1 cellular context compared by ENCODE assay signal in genomic region chr16:4239020-4239419, GRCh38.
TF ChIP-seq lines count a peak whose summit lies in the region.

No MANE protein-coding gene starts in this region.

TF ChIP-seq in endothelial cell of umbilical vein, 7 proteins besides CTCF, POLR2A, EP300 and RAD21:
- TF ChIP-seq MYC (IDR thresholded peaks at IDR 0.05; ENCODE audit: low read depth, low read length), result no peak
- TF ChIP-seq JUN (IDR thresholded peaks at IDR 0.05; ENCODE audit: borderline replicate concordance, insufficient read depth, insufficient read length, low read depth), result no peak
- no peak for TF ChIP-seq FOS (IDR thresholded peaks at IDR 0.05; ENCODE audit: borderline replicate concordance, insufficient read depth, low read length)
- no peak for TF ChIP-seq GATA2 (IDR thresholded peaks at IDR 0.05; ENCODE audit: insufficient read depth, insufficient read length, low read depth, low read length)
- TF ChIP-seq, protein P1, sequence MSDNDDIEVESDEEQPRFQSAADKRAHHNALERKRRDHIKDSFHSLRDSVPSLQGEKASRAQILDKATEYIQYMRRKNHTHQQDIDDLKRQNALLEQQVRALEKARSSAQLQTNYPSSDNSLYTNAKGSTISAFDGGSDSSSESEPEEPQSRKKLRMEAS (IDR thresholded peaks at IDR 0.05; ENCODE audit: insufficient read depth, insufficient read length), result no peak
- TF ChIP-seq EZH2 (IDR thresholded peaks at IDR 0.05; ENCODE audit: borderline replicate concordance, low read depth, low read length, severe bottlenecking), result no peak
- no peak for TF ChIP-seq POLR2AphosphoS5 (IDR thresholded peaks at IDR 0.05; ENCODE audit: insufficient read depth, low read depth, low read length)
